8 cellular contexts compared by ENCODE assay signal in genomic region chr1:227562923-227563318, GRCh38. TPM values are rescaled to one million over a fixed set of nuclear protein-coding genes. Genes with fewer than 3 reads are reported as not detected.
DNase-seq lines count a peak whose midpoint lies in the region; ATAC-seq, FAIRE-seq and TF ChIP-seq lines count a peak whose summit lies in the region.

No MANE protein-coding gene starts in this region.

- POLR2A ChIA-PET in A549 (lab: Yijun Ruan, JAX), result interaction anchor here (0.7 to 1.6 kb wide), 3 partner anchors 17 to 182 kb away, joined by 4 to 6 read pairs (median 5); no protein-coding TSS in a partner anchor

- no peak for FAIRE-seq in A549 (lab: Jason Lieb, UNC)

- H3K9me3 ChIP-seq in A549, result peaks cover 47% of the 10 kb centered on the region

- H3K27me3 Mint-ChIP-seq in activated naive CD8-positive, alpha-beta T cell, result peaks cover 16% of the 10 kb centered on the region
- H3K27me3 Mint-ChIP-seq in mesothelial cell of epicardium (ENCODE audit: low read depth), result no peaks in the 10 kb centered on the region

- H3K27ac ChIP-seq in A549, result peak overlapping the region; percentile 93; a peak in 5 of 6 replicates

- peaks cover 3% of the 10 kb centered on the region for H3K36me3 Mint-ChIP-seq in activated naive CD8-positive, alpha-beta T cell
- H3K36me3 Mint-ChIP-seq in mesothelial cell of epicardium, result no peaks in the 10 kb centered on the region

- no peak for TF ChIP-seq RAD21 in A549 (conservative IDR thresholded peaks at IDR 0.05 in 1 of 2, IDR thresholded peaks at IDR 0.05 in 1 of 2)

- WGBS in A549 (ENCODE audit: missing lambda C conversion rate), result 93% methylated on average over 10 of the region's 10 CpGs

- CTCF ChIA-PET in A549 (lab: Yijun Ruan, JAX), result interaction anchor here (1.2 to 3.4 kb wide), 2 partner anchors 18 to 20 kb away, joined by 4 to 14 read pairs; no protein-coding TSS in a partner anchor

- peak overlapping the region; percentile 96 for H3K4me3 Mint-ChIP-seq in activated naive CD8-positive, alpha-beta T cell
- peak overlapping the region; percentile 91 for H3K4me3 Mint-ChIP-seq in mesothelial cell of epicardium

- DNase-seq in A549 (ENCODE audit: low read depth in 1 of 2, low spot score in 1 of 2) (no peak), H7 (peak; percentile 46), mesothelial cell of epicardium (ENCODE audit: low spot score in 2 of 2, unreplicated experiment in 2 of 2) (no peak), NCI-H2196 (lab: John Stamatoyannopoulos, UW; ENCODE audit: unreplicated experiment) (no peak), NCI-H345 treated with DMSO at 0.1 percent for 48 hours (lab: John Stamatoyannopoulos, UW; ENCODE audit: unreplicated experiment) (no peak), T1000 (lab: John Stamatoyannopoulos, UW) (no peak)

- TF ChIP-seq CTCF in A549 (IDR thresholded peaks at IDR 0.05) (no peak), mesothelial cell of epicardium (IDR thresholded peaks at IDR 0.05; ENCODE audit: unreplicated experiment) (no peak)

- no peak for TF ChIP-seq POLR2A in A549 (IDR thresholded peaks at IDR 0.05; ENCODE audit: low read length)

- H3K4me1 ChIP-seq in A549, result no peaks in the 10 kb centered on the region

- H3K4me3 ChIP-seq in A549, result peak overlapping the region; percentile 61
- H3K4me3 ChIP-seq in H7 (ENCODE audit: insufficient read depth, low read depth, low read length), result no peak overlapping the region

- no peaks in the 10 kb centered on the region for H3K9me3 Mint-ChIP-seq in activated naive CD8-positive, alpha-beta T cell (ENCODE audit: low read depth)
- H3K9me3 Mint-ChIP-seq in mesothelial cell of epicardium, result no peaks in the 10 kb centered on the region

- ATAC-seq in A549 (0 out of 6 replicates have a peak, but pooled peaks of 1 of the 2 experiments have one; percentile 5), GM19324 (IDR thresholded peaks at IDR 0.05; ENCODE audit: low FRiP score, unreplicated experiment) (no peak)

- H3K4me1 Mint-ChIP-seq in activated naive CD8-positive, alpha-beta T cell (ENCODE audit: low read depth), result peaks cover 32% of the 10 kb centered on the region
- peaks cover 20% of the 10 kb centered on the region for H3K4me1 Mint-ChIP-seq in mesothelial cell of epicardium

- 0 out of 3 replicates have a peak overlapping the region, but pooled peaks have one; percentile 76 for H3K4me2 ChIP-seq in A549

- 0 out of 2 replicates have a peak, but pooled peaks cover 1% of the 10 kb centered on the region for H3K36me3 ChIP-seq in H7 (replicated peaks; ENCODE audit: control insufficient read depth, insufficient read depth, low read length)

- H3K27me3 ChIP-seq in H7 (ENCODE audit: control insufficient read depth, insufficient read depth, low read length), result no peaks in the 10 kb centered on the region

- no peak for TF ChIP-seq EP300 in A549 (IDR thresholded peaks at IDR 0.05)

- peak overlapping the region; percentile 92 for H3K27ac Mint-ChIP-seq in activated naive CD8-positive, alpha-beta T cell
- H3K27ac Mint-ChIP-seq in mesothelial cell of epicardium, result peak overlapping the region; percentile 100

TF ChIP-seq in A549, 52 proteins besides CTCF, POLR2A, EP300 and RAD21:
- TF ChIP-seq ZFP36 (IDR thresholded peaks at IDR 0.05; ENCODE audit: borderline replicate concordance, partially characterized antibody) (no peak), EHF (CRISPR knock-in tag; IDR thresholded peaks at IDR 0.05) (no peak), CHD4 (IDR thresholded peaks at IDR 0.05; ENCODE audit: borderline replicate concordance) (no peak), FOXS1 (CRISPR knock-in tag; IDR thresholded peaks at IDR 0.05) (no peak), CBX2 (IDR thresholded peaks at IDR 0.05; ENCODE audit: borderline replicate concordance, low read depth) (no peak), RCOR1 (IDR thresholded peaks at IDR 0.05; ENCODE audit: low read depth, low read length) (no peak), HEYL (CRISPR knock-in tag; IDR thresholded peaks at IDR 0.05) (no peak), GATA3 (IDR thresholded peaks at IDR 0.05; ENCODE audit: borderline replicate concordance) (no peak), MAFK (IDR thresholded peaks at IDR 0.05; ENCODE audit: partially characterized antibody) (no peak), HOXB5 (CRISPR knock-in tag; IDR thresholded peaks at IDR 0.05) (no peak), FOSB (CRISPR knock-in tag; IDR thresholded peaks at IDR 0.05) (no peak), SMC3 (IDR thresholded peaks at IDR 0.05) (no peak), ESRRA (IDR thresholded peaks at IDR 0.05; ENCODE audit: borderline replicate concordance, low read length) (no peak), JUN (IDR thresholded peaks at IDR 0.05) (no peak), MYC (IDR thresholded peaks at IDR 0.05; ENCODE audit: borderline replicate concordance, low read length) (no peak)
- TF ChIP-seq, protein P1, sequence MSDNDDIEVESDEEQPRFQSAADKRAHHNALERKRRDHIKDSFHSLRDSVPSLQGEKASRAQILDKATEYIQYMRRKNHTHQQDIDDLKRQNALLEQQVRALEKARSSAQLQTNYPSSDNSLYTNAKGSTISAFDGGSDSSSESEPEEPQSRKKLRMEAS (IDR thresholded peaks at IDR 0.05), result no peak
- TF ChIP-seq, protein P2, sequence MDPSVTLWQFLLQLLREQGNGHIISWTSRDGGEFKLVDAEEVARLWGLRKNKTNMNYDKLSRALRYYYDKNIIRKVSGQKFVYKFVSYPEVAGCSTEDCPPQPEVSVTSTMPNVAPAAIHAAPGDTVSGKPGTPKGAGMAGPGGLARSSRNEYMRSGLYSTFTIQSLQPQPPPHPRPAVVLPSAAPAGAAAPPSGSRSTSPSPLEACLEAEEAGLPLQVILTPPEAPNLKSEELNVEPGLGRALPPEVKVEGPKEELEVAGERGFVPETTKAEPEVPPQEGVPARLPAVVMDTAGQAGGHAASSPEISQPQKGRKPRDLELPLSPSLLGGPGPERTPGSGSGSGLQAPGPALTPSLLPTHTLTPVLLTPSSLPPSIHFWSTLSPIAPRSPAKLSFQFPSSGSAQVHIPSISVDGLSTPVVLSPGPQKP (IDR thresholded peaks at IDR 0.05; ENCODE audit: low read depth, low read length), result no peak
- TF ChIP-seq, protein P3, sequence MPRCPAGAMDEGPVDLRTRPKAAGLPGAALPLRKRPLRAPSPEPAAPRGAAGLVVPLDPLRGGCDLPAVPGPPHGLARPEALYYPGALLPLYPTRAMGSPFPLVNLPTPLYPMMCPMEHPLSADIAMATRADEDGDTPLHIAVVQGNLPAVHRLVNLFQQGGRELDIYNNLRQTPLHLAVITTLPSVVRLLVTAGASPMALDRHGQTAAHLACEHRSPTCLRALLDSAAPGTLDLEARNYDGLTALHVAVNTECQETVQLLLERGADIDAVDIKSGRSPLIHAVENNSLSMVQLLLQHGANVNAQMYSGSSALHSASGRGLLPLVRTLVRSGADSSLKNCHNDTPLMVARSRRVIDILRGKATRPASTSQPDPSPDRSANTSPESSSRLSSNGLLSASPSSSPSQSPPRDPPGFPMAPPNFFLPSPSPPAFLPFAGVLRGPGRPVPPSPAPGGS (IDR thresholded peaks at IDR 0.05), result no peak
- TF ChIP-seq, protein P4, sequence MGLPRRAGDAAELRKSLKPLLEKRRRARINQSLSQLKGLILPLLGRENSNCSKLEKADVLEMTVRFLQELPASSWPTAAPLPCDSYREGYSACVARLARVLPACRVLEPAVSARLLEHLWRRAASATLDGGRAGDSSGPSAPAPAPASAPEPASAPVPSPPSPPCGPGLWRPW (IDR thresholded peaks at IDR 0.05), result no peak

RNA-seq across cellular contexts. Expression of gene ZNF678, which starts 0.4 kb away (rescaled TPM):
- polyA plus RNA-seq in A549 (2011; rRNA removed), result 6.5 and 6.9 TPM in 2 replicates
- 0.74 and 0.87 TPM in 2 replicates for polyA plus RNA-seq in A549 (2012; cell fraction: cytosol; rRNA removed)
- polyA plus RNA-seq in A549 (2012; cell fraction: nucleus; rRNA removed), result 0.98 and 2.4 TPM in 2 replicates
- polyA plus RNA-seq in A549 (2017; fragmentation: RNase III; extraction: RNeasy Plus Mini Kit Qiagen cat#74134 plus additional on column Dnase treatment), result 2.9 to 3.5 TPM (median 3.2 TPM) in 3 replicates
- 18.6 and 22.9 TPM in 2 replicates for polyA minus RNA-seq in A549 (2011; rRNA and poly(A)+ RNA removed)
- total RNA-seq in H7 (2014; rRNA removed; shearing (Covaris generic)), result 21.9 and 37.8 TPM in 2 replicates
- 18.3 to 20.6 TPM (median 19.4 TPM) in 3 replicates for total RNA-seq in mesothelial cell of epicardium
